ENCODE assay signal across 13 cellular contexts in genomic region chr20:37727247-37727956, GRCh38. TPM values are rescaled to one million over a fixed set of nuclear protein-coding genes. Genes with fewer than 3 reads are reported as not detected.
DNase-seq lines count a peak whose midpoint lies in the region; ATAC-seq, FAIRE-seq and TF ChIP-seq lines count a peak whose summit lies in the region.
"Had no signal": no experiment of that assay in that cellular context is flagged by ENCODE, and none has a peak within 500 bp of the region (broad histone marks: within the 10 kb centered on the region; RNA-seq: fewer than 3 reads in every experiment).

No MANE protein-coding gene starts in this region.

- TF ChIP-seq EP300 in HepG2 (IDR thresholded peaks at IDR 0.05; ENCODE audit: low read depth in 2 of 2, low read length in 2 of 2) (peak in 1 of 2 experiments; percentile 23; a peak in 1 of 4 replicates), HepG2 (CRISPR knock-in tag; IDR thresholded peaks at IDR 0.05; ENCODE audit: borderline replicate concordance) (no peak), tibial nerve (IDR thresholded peaks at IDR 0.05) (no peak)

- DNase-seq in Right ventricle myocardium inferior (ENCODE audit: missing footprints) (no peak), cardiac septum (ENCODE audit: low spot score) (no peak), ecto neural progenitor cell (ENCODE audit: low spot score) (peak; percentile 71), HepG2 (ENCODE audit: low spot score) (peak; percentile 74), type B pancreatic cell (ENCODE audit: extremely low spot score, unreplicated experiment) (no peak), tibial nerve (ENCODE audit: low spot score in 2 of 2) (no peak)
- DNase-seq in activated CD4-positive, alpha-beta T cell treated with anti-CD3 and anti-CD28 coated beads, Interleukin-2, amount 50 U/mL, for 4 hours, result no peak
- DNase-seq: activated CD4-positive, CD25-positive, alpha-beta regulatory T cell treated with anti-CD3 and anti-CD28 coated beads, Interleukin-2, amount 50 U/mL, for 72 hours; activated naive CD4-positive, alpha-beta T cell treated with anti-CD3 and anti-CD28 coated beads for 36 hours; NCI-H2107 had no signal

- WGBS in HepG2 (ENCODE audit: low lambda C conversion rate), result 79% methylated on average over 4 of the region's 4 CpGs
- whole genome bisulfite sequencing in tibial nerve, 2 donors, result 80 to 82% methylated on average over 4 of the region's 4 CpGs

- H3K27me3 ChIP-seq in HepG2 (ENCODE audit: control insufficient read depth in 1 of 2, insufficient read depth in 2 of 2, low read length in 2 of 2) (no peaks in the 10 kb centered on the region), tibial nerve (no peaks in the 10 kb centered on the region)

- H3K79me2 ChIP-seq in HepG2 (ENCODE audit: insufficient read depth, low read length), result peaks cover 30% of the 10 kb centered on the region

- H3K36me3 Mint-ChIP-seq in type B pancreatic cell, result peaks cover 17% of the 10 kb centered on the region

- FAIRE-seq in HepG2 (lab: Jason Lieb, UNC), result peak; percentile 71
- FAIRE-seq: keratinocyte had no signal

- POLR2A ChIA-PET in HepG2 (lab: Yijun Ruan, JAX), result interaction anchor here (0.8 to 1.5 kb wide), 2 partner anchors 33 to 549 kb away, joined by 3 to 8 read pairs; partner anchors contain the start of genes CTNNBL1 and RPN2

- no peaks in the 10 kb centered on the region for H4K20me1 ChIP-seq in HepG2 (ENCODE audit: insufficient read depth, low read length)

- TF ChIP-seq RAD21 in HepG2 (CRISPR knock-in tag; IDR thresholded peaks at IDR 0.05), result no peak

- no peak overlapping the region for H3K4me2 ChIP-seq in HepG2 (ENCODE audit: low read depth, low read length)
- H3K4me2 ChIP-seq: smooth muscle cell had no signal

- peak overlapping the region; percentile 62 for H3K4me3 Mint-ChIP-seq in type B pancreatic cell
- H3K4me3 Mint-ChIP-seq: activated naive CD4-positive, alpha-beta T cell treated with anti-CD3 and anti-CD28 coated beads for 36 hours had no signal

- no peaks in the 10 kb centered on the region for H3K27me3 Mint-ChIP-seq in type B pancreatic cell

- ATAC-seq in Right ventricle myocardium inferior (peak; percentile 92), HepG2 (peak; percentile 98), HG02571 (IDR thresholded peaks at IDR 0.05; ENCODE audit: unreplicated experiment) (no peak)

- TF ChIP-seq CTCF in HepG2 (CRISPR knock-in tag; IDR thresholded peaks at IDR 0.05) (no peak), type B pancreatic cell (conservative IDR thresholded peaks at IDR 0.05) (no peak), tibial nerve (IDR thresholded peaks at IDR 0.05) (no peak)

- H2AFZ ChIP-seq in HepG2 (ENCODE audit: low read length), result no peak overlapping the region

- H3K4me3 ChIP-seq in HepG2 (replicated peaks in 1 of 3; ENCODE audit: insufficient read depth in 1 of 3, low read depth in 2 of 3, low read length in 3 of 3) (no peak overlapping the region), tibial nerve (no peak overlapping the region)
- H3K4me3 ChIP-seq: smooth muscle cell had no signal

- in situ Hi-C loops in HepG2 (cut with HindIII; ENCODE audit: extremely low pct_ligation_motif_present, low pct_unique_long_range_greater_than_20kb), result no loop called here

- intact Hi-C loops in Right ventricle myocardium inferior (cut with DNase I) (loop anchor here (2.0 kb wide), 1 partner anchor 15 kb away; no protein-coding TSS in a partner anchor), cardiac septum (cut with DNase I) (no loop called here), HepG2 (cut with micrococcal nuclease; ENCODE audit: unreplicated experiment) (no loop called here)

- TF ChIP-seq POLR2A in HepG2 (IDR thresholded peaks at IDR 0.05; ENCODE audit: insufficient read depth in 1 of 2, low read depth in 2 of 2, low read length in 2 of 2) (no peak), tibial nerve (IDR thresholded peaks at IDR 0.05) (no peak)

- peak overlapping the region; percentile 43 for H3K27ac Mint-ChIP-seq in type B pancreatic cell
- H3K27ac Mint-ChIP-seq: activated naive CD4-positive, alpha-beta T cell treated with anti-CD3 and anti-CD28 coated beads for 36 hours had no signal

- H3K27ac ChIP-seq in HepG2 (ENCODE audit: extremely low read length, insufficient read depth, low read length) (peak overlapping the region; percentile 20), tibial nerve (peak overlapping the region in 1 of 4 donors; percentile 18)

- no peaks in the 10 kb centered on the region for H3K9me3 ChIP-seq in HepG2 (ENCODE audit: low read length)
- H3K9me3 ChIP-seq in tibial nerve, result no peaks in the 10 kb centered on the region

- no peak overlapping the region for H3K9ac ChIP-seq in HepG2 (ENCODE audit: insufficient read depth, low read depth, low read length)

- peaks cover 52% of the 10 kb centered on the region for H3K4me1 Mint-ChIP-seq in type B pancreatic cell (ENCODE audit: unreplicated experiment)

- H3K9me3 Mint-ChIP-seq in type B pancreatic cell, result no peaks in the 10 kb centered on the region
- H3K9me3 Mint-ChIP-seq: activated naive CD4-positive, alpha-beta T cell treated with anti-CD3 and anti-CD28 coated beads for 36 hours had no signal

- H3K4me1 ChIP-seq in HepG2 (ENCODE audit: insufficient read depth, low read length) (peaks cover 51% of the 10 kb centered on the region), tibial nerve (peaks cover 0 to 48% (median 2%) of the 10 kb centered on the region in 4 donors)

- peaks cover 0 to 2% of the 10 kb centered on the region in 2 experiments; a peak in 1 of 5 replicates for H3K36me3 ChIP-seq in HepG2 (replicated peaks in 1 of 2; ENCODE audit: control insufficient read depth in 1 of 2, insufficient read depth in 2 of 2, low read length in 2 of 2)
- H3K36me3 ChIP-seq in tibial nerve, result no peaks in the 10 kb centered on the region

- no TSS peak for BruUV-seq in HepG2 (replicated peaks; lab: Mats Ljungman, UMichigan)

- CTCF ChIA-PET in HepG2 (lab: Yijun Ruan, JAX; ENCODE audit: low intra/inter-chr PET ratio, low total read pairs), result no interaction called here

TF ChIP-seq in HepG2, 621 proteins besides CTCF, POLR2A, EP300 and RAD21 (continues in another document):
- TF ChIP-seq, protein P1, sequence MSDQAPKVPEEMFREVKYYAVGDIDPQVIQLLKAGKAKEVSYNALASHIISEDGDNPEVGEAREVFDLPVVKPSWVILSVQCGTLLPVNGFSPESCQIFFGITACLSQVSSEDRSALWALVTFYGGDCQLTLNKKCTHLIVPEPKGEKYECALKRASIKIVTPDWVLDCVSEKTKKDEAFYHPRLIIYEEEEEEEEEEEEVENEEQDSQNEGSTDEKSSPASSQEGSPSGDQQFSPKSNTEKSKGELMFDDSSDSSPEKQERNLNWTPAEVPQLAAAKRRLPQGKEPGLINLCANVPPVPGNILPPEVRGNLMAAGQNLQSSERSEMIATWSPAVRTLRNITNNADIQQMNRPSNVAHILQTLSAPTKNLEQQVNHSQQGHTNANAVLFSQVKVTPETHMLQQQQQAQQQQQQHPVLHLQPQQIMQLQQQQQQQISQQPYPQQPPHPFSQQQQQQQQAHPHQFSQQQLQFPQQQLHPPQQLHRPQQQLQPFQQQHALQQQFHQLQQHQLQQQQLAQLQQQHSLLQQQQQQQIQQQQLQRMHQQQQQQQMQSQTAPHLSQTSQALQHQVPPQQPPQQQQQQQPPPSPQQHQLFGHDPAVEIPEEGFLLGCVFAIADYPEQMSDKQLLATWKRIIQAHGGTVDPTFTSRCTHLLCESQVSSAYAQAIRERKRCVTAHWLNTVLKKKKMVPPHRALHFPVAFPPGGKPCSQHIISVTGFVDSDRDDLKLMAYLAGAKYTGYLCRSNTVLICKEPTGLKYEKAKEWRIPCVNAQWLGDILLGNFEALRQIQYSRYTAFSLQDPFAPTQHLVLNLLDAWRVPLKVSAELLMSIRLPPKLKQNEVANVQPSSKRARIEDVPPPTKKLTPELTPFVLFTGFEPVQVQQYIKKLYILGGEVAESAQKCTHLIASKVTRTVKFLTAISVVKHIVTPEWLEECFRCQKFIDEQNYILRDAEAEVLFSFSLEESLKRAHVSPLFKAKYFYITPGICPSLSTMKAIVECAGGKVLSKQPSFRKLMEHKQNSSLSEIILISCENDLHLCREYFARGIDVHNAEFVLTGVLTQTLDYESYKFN (CRISPR knock-in tag; conservative IDR thresholded peaks at IDR 0.05), result 0 out of 2 replicates have a peak, but pooled peaks have one; percentile 24

RNA-seq across cellular contexts. Expression of gene CTNNBL1, which starts 33.6 kb away (rescaled TPM):
- total RNA-seq in Right ventricle myocardium inferior (62.1 TPM), cardiac septum (42.1 TPM), HepG2 (2016; rRNA removed; fragmentation: Illumina TruSeq; extraction: Trizol) (94.6 and 136 TPM in 2 replicates), type B pancreatic cell (ENCODE audit: low replicate concordance) (52.2 and 60.0 TPM in 2 replicates), tibial nerve (10 to 100 TPM; 25.5 to 38.4 (median 35.1) TPM)
- total RNA-seq in HepG2 (2016; cell fraction: cytosol; rRNA removed; fragmentation: Illumina TruSeq; extraction: Trizol; ENCODE audit: low read depth), result 43.5 and 49.5 TPM in 2 replicates
- total RNA-seq in HepG2 (2016; cell fraction: insoluble cytoplasmic fraction; rRNA removed; fragmentation: Illumina TruSeq; extraction: Trizol), result 97.0 and 143 TPM in 2 replicates
- total RNA-seq in HepG2 (2016; cell fraction: membrane; rRNA removed; fragmentation: Illumina TruSeq; extraction: Trizol), result 53.6 and 54.9 TPM in 2 replicates
- total RNA-seq in HepG2 (2016; cell fraction: nucleus; rRNA removed; fragmentation: Illumina TruSeq; extraction: Trizol), result 47.8 and 48.8 TPM in 2 replicates
- 47.0 and 49.3 TPM in 2 replicates for polyA plus RNA-seq in HepG2 (2011; rRNA removed)
- polyA plus RNA-seq in HepG2 (2011; cell fraction: cytosol; rRNA removed), result 37.8 and 38.1 TPM in 2 replicates
- 17.2 and 18.0 TPM in 2 replicates for polyA plus RNA-seq in HepG2 (2011; cell fraction: nucleus; rRNA removed)
- 83.2 and 94.2 TPM in 2 replicates for polyA plus RNA-seq in HepG2 (2012)
- 53.4 and 54.1 TPM in 2 replicates for polyA plus RNA-seq in HepG2 (2016; cell fraction: cytosol; fragmentation: Illumina TruSeq; extraction: Trizol; ENCODE audit: low read depth)
- 156 and 162 TPM in 2 replicates for polyA plus RNA-seq in HepG2 (2016; cell fraction: insoluble cytoplasmic fraction; fragmentation: Illumina TruSeq; extraction: Trizol; ENCODE audit: low read depth)
- 50.8 and 57.2 TPM in 2 replicates for polyA plus RNA-seq in HepG2 (2016; cell fraction: membrane; fragmentation: Illumina TruSeq; extraction: Trizol; ENCODE audit: low read depth)
- polyA plus RNA-seq in HepG2 (2016; cell fraction: nucleus; fragmentation: Illumina TruSeq; extraction: Trizol; ENCODE audit: insufficient read depth, low read depth), result 68.0 and 75.7 TPM in 2 replicates
- 33.6 and 37.6 TPM in 2 replicates for polyA minus RNA-seq in HepG2 (2011; rRNA and poly(A)+ RNA removed; ENCODE audit: low replicate concordance)
- polyA minus RNA-seq in HepG2 (2011; cell fraction: cytosol; rRNA and poly(A)+ RNA removed), result 27.5 and 33.1 TPM in 2 replicates
- polyA minus RNA-seq in HepG2 (2011; cell fraction: nucleus; rRNA and poly(A)+ RNA removed), result 33.5 and 36.7 TPM in 2 replicates

Comparison
In these comparisons a context has a peak if more than half of its experiments do, and no peak if none do; other contexts are left out.
1. DNase-seq: peak in ecto neural progenitor cell (single experiment) and HepG2 (single experiment); none in Right ventricle myocardium inferior (single experiment), cardiac septum (single experiment), type B pancreatic cell (single experiment), activated CD4-positive, alpha-beta T cell treated with anti-CD3 and anti-CD28 coated beads, Interleukin-2, amount 50 U/mL, for 4 hours (0 of 2) and tibial nerve (0 of 2).